Comparison of ENCODE assay signal across 26 cellular contexts in genomic region chr17:10215286-10215685, GRCh38.
"Had no signal": no experiment of that assay in that cellular context is flagged by ENCODE, and none has a peak within 500 bp of the region (broad histone marks: within the 10 kb centered on the region; RNA-seq: fewer than 3 reads in every experiment).

No MANE protein-coding gene starts in this region.

- H3K4me3 Mint-ChIP-seq: dendritic cell treated with granulocyte-macrophage colony-stimulating factor and Interleukin-4, amounts not matched to agents 40 ng/mL and 50 ng/mL, for 4 days; effector memory CD8-positive, alpha-beta T cell; mesothelial cell of epicardium had no signal

- ATAC-seq: effector memory CD8-positive, alpha-beta T cell; esophagus mucosa; gastrocnemius medialis; left cardiac atrium; left lung; left ventricle myocardium superior; mucosa of descending colon had no signal

- H3K9me3 ChIP-seq: colonic mucosa, esophagus squamous epithelium, gastrocnemius medialis, lower lobe of right lung, mucosa of descending colon had no signal

- H3K36me3 ChIP-seq: colonic mucosa, esophagus squamous epithelium, gastrocnemius medialis, heart right ventricle, left lung, lower lobe of right lung had no signal

- DNase-seq: colonic mucosa; cortex of kidney; effector CD8-positive, alpha-beta T cell; effector memory CD8-positive, alpha-beta T cell; erythroblast; esophagus squamous epithelium; foreskin fibroblast; foreskin melanocyte; gastrocnemius medialis; glutamatergic neuron; heart right ventricle; hippocampal formation; left cardiac atrium; left lung; left ventricle myocardium superior; lower lobe of right lung; mesenchymal stem cell; mucosa of descending colon had no signal

- H3K27ac Mint-ChIP-seq: dendritic cell treated with granulocyte-macrophage colony-stimulating factor and Interleukin-4, amounts not matched to agents 40 ng/mL and 50 ng/mL, for 4 days; effector memory CD8-positive, alpha-beta T cell; endodermal cell; mesothelial cell of epicardium had no signal

- FAIRE-seq: endometrium, islet of Langerhans, keratinocyte had no signal

- H3K4me3 ChIP-seq: colonic mucosa, esophagus squamous epithelium, gastrocnemius medialis, heart right ventricle, left lung, lower lobe of right lung, mucosa of descending colon had no signal

- H3K4me1 ChIP-seq: colonic mucosa, gastrocnemius medialis, lower lobe of right lung had no signal

- H3K27me3 ChIP-seq: colonic mucosa, esophagus squamous epithelium, gastrocnemius medialis, heart right ventricle, left lung had no signal

- H3K27ac ChIP-seq: colonic mucosa, epithelial cell of prostate, esophagus squamous epithelium, gastrocnemius medialis, heart right ventricle, left lung, lower lobe of right lung had no signal
